ENCODE assay signal across 17 cellular contexts in the genomic region with DNA sequence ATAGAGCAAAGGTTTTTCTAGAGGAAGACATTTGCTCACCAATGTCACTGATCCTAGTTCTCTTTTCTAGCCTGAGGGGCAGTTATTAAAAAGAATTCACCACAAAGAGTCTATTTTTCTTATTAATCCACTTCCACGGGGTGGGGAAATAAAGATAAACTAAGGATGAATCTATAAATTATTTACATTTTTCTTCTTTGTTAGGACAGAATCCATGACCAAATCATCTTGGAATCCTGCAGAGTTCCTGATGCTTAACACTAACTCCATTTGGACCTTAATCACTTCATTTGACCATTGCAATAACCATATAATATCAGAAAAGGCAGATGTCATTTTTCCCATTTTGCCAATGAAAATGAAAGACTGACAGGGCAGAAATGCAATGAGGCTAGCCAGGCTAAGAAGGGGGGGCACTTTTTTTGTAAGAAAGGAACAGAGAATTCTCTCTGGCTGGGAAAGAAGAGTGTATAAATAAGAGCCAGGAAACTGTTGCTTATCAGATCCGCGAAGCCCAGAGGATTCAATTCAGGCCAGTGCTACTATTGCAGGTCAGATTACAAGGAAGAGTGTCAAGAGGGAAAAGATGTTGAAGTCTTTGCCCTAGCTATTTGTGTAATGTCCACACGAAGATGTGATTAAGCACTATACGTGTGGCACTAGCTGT.
A peak's percentile ranks its signal among the peaks of the same experiment; 100 is the strongest.
DNase-seq lines count a peak whose midpoint lies in the region; ATAC-seq and TF ChIP-seq lines count a peak whose summit lies in the region.
"Had no signal": no experiment of that assay in that cellular context is flagged by ENCODE, and none has a peak within 500 bp of the region (broad histone marks: within the 10 kb centered on the region; RNA-seq: fewer than 3 reads in every experiment).

No MANE protein-coding gene starts in this region.

- H3F3A ChIP-seq in OCI-LY1 (ENCODE audit: insufficient read depth, low read length) (no peaks in the 10 kb centered on the region), smooth muscle cell (ENCODE audit: low read depth) (no peaks in the 10 kb centered on the region)

- peak overlapping the region; percentile 46 for H3K9ac ChIP-seq in OCI-LY1 (ENCODE audit: low read length)
- H3K9ac ChIP-seq in smooth muscle cell (ENCODE audit: low read depth), result no peak overlapping the region

- H3K27ac ChIP-seq in heart right ventricle (no peak overlapping the region), OCI-LY1 (ENCODE audit: low read depth, low read length, poor library complexity, severe bottlenecking) (peak overlapping the region; percentile 96), smooth muscle cell (ENCODE audit: low read depth) (no peak overlapping the region), WERI-Rb-1 (no peak overlapping the region)
- H3K27ac ChIP-seq: dorsolateral prefrontal cortex, upper lobe of right lung had no signal

- TF ChIP-seq CTCF in heart right ventricle (IDR thresholded peaks at IDR 0.05), result no peak
- TF ChIP-seq CTCF in OCI-LY1 (IDR thresholded peaks at IDR 0.05; ENCODE audit: low read length), result no peak
- no peak for TF ChIP-seq CTCF in smooth muscle cell (IDR thresholded peaks at IDR 0.05; ENCODE audit: borderline replicate concordance, insufficient read depth, poor library complexity, severe bottlenecking)
- no peak for TF ChIP-seq CTCF in WERI-Rb-1 (IDR thresholded peaks at IDR 0.05; ENCODE audit: low read depth, low read length)

- H3K4me1 ChIP-seq in heart right ventricle (peaks cover 0 to 25% (median 10%) of the 10 kb centered on the region in 9 donors), OCI-LY1 (ENCODE audit: insufficient read depth, low read length, severe bottlenecking) (peaks cover 68% of the 10 kb centered on the region), smooth muscle cell (ENCODE audit: low read depth) (no peaks in the 10 kb centered on the region)

- H3K27me3 ChIP-seq in heart right ventricle, result no peaks in the 10 kb centered on the region
- H3K27me3 ChIP-seq in OCI-LY1 (ENCODE audit: insufficient read depth, low read length), result no peaks in the 10 kb centered on the region
- H3K27me3 ChIP-seq in smooth muscle cell (ENCODE audit: low read depth), result no peaks in the 10 kb centered on the region
- H3K27me3 ChIP-seq in WERI-Rb-1 (ENCODE audit: insufficient read depth, low read depth, severe bottlenecking), result no peaks in the 10 kb centered on the region
- H3K27me3 ChIP-seq: upper lobe of right lung had no signal

- ATAC-seq in Right ventricle myocardium inferior (peak; percentile 41), heart right ventricle (no peak)
- ATAC-seq: activated T-cell treated with anti-CD3 and anti-CD28 coated beads, Interleukin-2, amount 50 U/mL, for 4 hours; HCT116; upper lobe of right lung had no signal

- no peaks in the 10 kb centered on the region for H3K9me3 ChIP-seq in heart right ventricle
- peaks cover 6% of the 10 kb centered on the region; the same call in 1 of the 2 replicates for H3K9me3 ChIP-seq in OCI-LY1 (ENCODE audit: low read length)
- no peaks in the 10 kb centered on the region for H3K9me3 ChIP-seq in smooth muscle cell (replicated peaks; ENCODE audit: low read depth)
- H3K9me3 ChIP-seq in WERI-Rb-1 (ENCODE audit: severe bottlenecking), result no peaks in the 10 kb centered on the region
- H3K9me3 ChIP-seq: upper lobe of right lung had no signal

- no peak for DNase-seq in Right ventricle myocardium inferior (ENCODE audit: missing footprints)
- DNase-seq in heart right ventricle, result no peak
- peak; percentile 11 for DNase-seq in fibroblast of peridontal ligament (ENCODE audit: extremely low read depth)
- DNase-seq in smooth muscle cell (lab: John Stamatoyannopoulos, UW; ENCODE audit: unreplicated experiment), result no peak
- DNase-seq in LoVo (ENCODE audit: low spot score), result no peak
- DNase-seq in superior temporal gyrus (ENCODE audit: extremely low spot score), result no peak
- no peak for DNase-seq in WERI-Rb-1
- DNase-seq: activated CD8-positive, alpha-beta memory T cell treated with anti-CD3 and anti-CD28 coated beads for 24 hours; activated naive CD4-positive, alpha-beta T cell; activated T-cell treated with anti-CD3 and anti-CD28 coated beads, Interleukin-2, amount 50 U/mL, for 4 hours; caudate nucleus; dorsolateral prefrontal cortex; KBM-7; NCI-H69; upper lobe of right lung had no signal

- H2AFZ ChIP-seq in OCI-LY1 (ENCODE audit: low read length) (peak overlapping the region; percentile 14; the same call in 1 of the 2 replicates), smooth muscle cell (ENCODE audit: low read depth) (no peak overlapping the region)

- intact Hi-C loops in Right ventricle myocardium inferior (cut with DNase I) (no loop called here), heart right ventricle (cut with DNase I) (no loop called here)

- H3K79me2 ChIP-seq in OCI-LY1 (ENCODE audit: insufficient read depth, low read length), result no peaks in the 10 kb centered on the region
- no peaks in the 10 kb centered on the region for H3K79me2 ChIP-seq in smooth muscle cell (ENCODE audit: low read depth)

- H3K36me3 ChIP-seq in heart right ventricle (no peaks in the 10 kb centered on the region), OCI-LY1 (ENCODE audit: insufficient read depth, low read length) (peaks cover 6% of the 10 kb centered on the region; the same call in 1 of the 2 replicates), smooth muscle cell (ENCODE audit: low read depth) (no peaks in the 10 kb centered on the region), WERI-Rb-1 (no peaks in the 10 kb centered on the region)
- H3K36me3 ChIP-seq: upper lobe of right lung had no signal

- H3K9me2 ChIP-seq in OCI-LY1 (ENCODE audit: low read depth, low read length), result no peaks in the 10 kb centered on the region

- H3K4me3 ChIP-seq in heart right ventricle (no peak overlapping the region), OCI-LY1 (ENCODE audit: low read depth, low read length, poor library complexity, severe bottlenecking) (no peak overlapping the region), smooth muscle cell (no peak overlapping the region), WERI-Rb-1 (ENCODE audit: low read depth, low read length) (no peak overlapping the region)
- H3K4me3 ChIP-seq: dorsolateral prefrontal cortex, upper lobe of right lung had no signal

- WGBS in heart right ventricle, 2 donors, result 39 to 48% methylated on average over 5 of the region's 5 CpGs
- WGBS in smooth muscle cell (ENCODE audit: low lambda C conversion rate), result 65% methylated on average over 5 of the region's 5 CpGs

- H3K4me2 ChIP-seq in OCI-LY1 (ENCODE audit: low read length), result peak overlapping the region; percentile 33
- peak overlapping the region; percentile 27 for H3K4me2 ChIP-seq in smooth muscle cell

- no peaks in the 10 kb centered on the region for H4K20me1 ChIP-seq in OCI-LY1 (ENCODE audit: insufficient read depth, low read length)
- no peaks in the 10 kb centered on the region for H4K20me1 ChIP-seq in smooth muscle cell (ENCODE audit: low read depth)
